13 cellular contexts compared by ENCODE assay signal in the genomic region with DNA sequence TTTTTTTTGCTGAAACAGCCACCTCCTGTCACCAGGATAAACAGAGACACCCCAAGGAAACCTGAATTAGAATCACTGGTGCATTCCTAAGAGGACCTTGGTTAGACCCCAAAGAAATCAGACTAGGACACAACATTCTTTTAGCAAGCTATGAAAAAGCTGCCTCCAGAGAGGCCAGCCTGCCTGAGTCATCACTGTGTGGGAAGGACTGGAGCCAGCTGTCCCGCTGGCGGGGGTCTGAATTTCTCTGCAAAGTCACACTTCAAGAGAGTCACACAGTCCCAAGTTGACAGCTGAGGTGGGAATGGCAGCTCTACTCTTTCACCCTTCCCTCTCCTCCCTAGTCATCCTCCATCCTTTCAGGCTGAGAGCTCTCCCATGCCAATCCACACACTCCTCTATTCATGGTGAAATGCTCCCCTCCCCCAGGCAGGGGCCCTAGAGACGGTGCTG.
A peak's percentile ranks its signal among the peaks of the same experiment; 100 is the strongest.
DNase-seq lines count a peak whose midpoint lies in the region; ATAC-seq and TF ChIP-seq lines count a peak whose summit lies in the region.
"Had no signal": no experiment of that assay in that cellular context is flagged by ENCODE, and none has a peak within 500 bp of the region (broad histone marks: within the 10 kb centered on the region; RNA-seq: fewer than 3 reads in every experiment).

No MANE protein-coding gene starts in this region.

- no peaks in the 10 kb centered on the region for H3K27me3 ChIP-seq in BJ (ENCODE audit: control insufficient read depth, insufficient read depth, low read length)
- no peaks in the 10 kb centered on the region for H3K27me3 ChIP-seq in IMR-90 (ENCODE audit: control insufficient read depth, insufficient read depth, low read length)
- H3K27me3 ChIP-seq: ascending aorta; BLaER1 treated with 17β-estradiol and CSF1 and Interleukin-3, amounts not matched to agents 10 nM and 100 nM had no signal

- intact Hi-C loops in IMR-90 (cut with micrococcal nuclease), result no loop called here

- TF ChIP-seq CTCF in BJ (IDR thresholded peaks at IDR 0.05; ENCODE audit: insufficient read depth, low read depth, low read length) (no peak), IMR-90 (conservative IDR thresholded peaks at IDR 0.05; ENCODE audit: low read depth, low read length) (no peak), choroid plexus epithelial cell (conservative IDR thresholded peaks at IDR 0.05; ENCODE audit: low read depth, low read length) (no peak), nephron (IDR thresholded peaks at IDR 0.05; ENCODE audit: unreplicated experiment in 3 of 3) (no peak)

- H3K9ac ChIP-seq in IMR-90 (ENCODE audit: low read depth, low read length), result no peak overlapping the region
- H3K9ac ChIP-seq: BLaER1 treated with 17β-estradiol and CSF1 and Interleukin-3, amounts not matched to agents 10 nM and 100 nM had no signal

- peak overlapping the region; percentile 68 to 71 (median 69) for H3K27ac Mint-ChIP-seq in nephron
- H3K27ac Mint-ChIP-seq: activated CD8-positive, alpha-beta memory T cell treated with anti-CD3 and anti-CD28 coated beads, Interleukin-2, amount 10 ng/mL, durations not matched to agents 7 days and 5 days had no signal

- H4K5ac ChIP-seq in IMR-90 (ENCODE audit: low read depth, low read length), result no peak overlapping the region

- H3K27ac ChIP-seq in IMR-90 (ENCODE audit: insufficient read depth, low read length), result no peak overlapping the region
- H3K27ac ChIP-seq: ascending aorta; BLaER1 treated with 17β-estradiol and CSF1 and Interleukin-3, amounts not matched to agents 10 nM and 100 nM; thoracic aorta had no signal

- no peak overlapping the region for H2BK15ac ChIP-seq in IMR-90 (ENCODE audit: low read depth, low read length)

- no peak for TF ChIP-seq RAD21 in IMR-90 (IDR thresholded peaks at IDR 0.05; ENCODE audit: low read length)

- no peak overlapping the region for H2BK5ac ChIP-seq in IMR-90 (ENCODE audit: low read depth, low read length, poor library complexity, severe bottlenecking)

- no peak overlapping the region for H3K4me3 Mint-ChIP-seq in nephron
- H3K4me3 Mint-ChIP-seq: activated CD8-positive, alpha-beta memory T cell treated with anti-CD3 and anti-CD28 coated beads, Interleukin-2, amount 10 ng/mL, durations not matched to agents 7 days and 5 days had no signal

- TF ChIP-seq POLR2A in IMR-90 (IDR thresholded peaks at IDR 0.05; ENCODE audit: low read depth, low read length), result no peak

- H3K36me3 ChIP-seq in BJ (ENCODE audit: control insufficient read depth, insufficient read depth, low read length) (no peaks in the 10 kb centered on the region), IMR-90 (ENCODE audit: control insufficient read depth, insufficient read depth, low read length) (no peaks in the 10 kb centered on the region)
- H3K36me3 ChIP-seq: ascending aorta; BLaER1 treated with 17β-estradiol and CSF1 and Interleukin-3, amounts not matched to agents 10 nM and 100 nM; thoracic aorta had no signal

- no peaks in the 10 kb centered on the region for H3K9me3 Mint-ChIP-seq in nephron

- ATAC-seq in IMR-90 (ENCODE audit: low read depth), result peak; percentile 46; the same call in 1 of the 2 replicates
- ATAC-seq: activated CD8-positive, alpha-beta memory T cell treated with anti-CD3 and anti-CD28 coated beads, Interleukin-2, amount 10 ng/mL, durations not matched to agents 7 days and 5 days had no signal

- in situ Hi-C loops in IMR-90 (cut with MboI; ENCODE audit: low sequenced_read_pairs), result no loop called here

- H3K23ac ChIP-seq in IMR-90 (ENCODE audit: low read depth, low read length), result no peak overlapping the region

- no peak overlapping the region for H2AK5ac ChIP-seq in IMR-90 (ENCODE audit: low read depth, low read length)

- no peaks in the 10 kb centered on the region for H3K9me3 ChIP-seq in IMR-90 (ENCODE audit: control insufficient read depth, insufficient read depth, low read length)
- H3K9me3 ChIP-seq: ascending aorta, thoracic aorta had no signal

- H2AFZ ChIP-seq in IMR-90 (replicated peaks; ENCODE audit: low read length, poor library complexity), result no peak overlapping the region

- H4K20me1 ChIP-seq in IMR-90 (ENCODE audit: insufficient read depth, low read length), result no peaks in the 10 kb centered on the region
- H4K20me1 ChIP-seq: BLaER1 treated with 17β-estradiol and CSF1 and Interleukin-3, amounts not matched to agents 10 nM and 100 nM had no signal

- no peak overlapping the region for H3K56ac ChIP-seq in IMR-90 (ENCODE audit: extremely low read depth, insufficient read depth, low read length)

- DNase-seq in BJ (ENCODE audit: low read depth) (peak; percentile 9), IMR-90 (peak; percentile 30), choroid plexus epithelial cell (ENCODE audit: low read depth) (peak; percentile 81), COR-L47 (lab: John Stamatoyannopoulos, UW) (no peak), KG1 (lab: John Stamatoyannopoulos, UW) (no peak), NCI-H2227 (lab: John Stamatoyannopoulos, UW; ENCODE audit: unreplicated experiment) (no peak), NCI-H748 (lab: John Stamatoyannopoulos, UW; ENCODE audit: unreplicated experiment) (no peak)
- DNase-seq: activated CD8-positive, alpha-beta memory T cell treated with anti-CD3 and anti-CD28 coated beads, Interleukin-2, amount 10 ng/mL, durations not matched to agents 7 days and 5 days; NCI-H1417 treated with DMSO at 0.1 percent for 48 hours had no signal

- H3K27me3 Mint-ChIP-seq in nephron (ENCODE audit: low read depth), result peaks cover 25% of the 10 kb centered on the region

- POLR2A ChIA-PET in BJ (lab: Charles Lee) (no interaction called here), IMR-90 (lab: Charles Lee; ENCODE audit: unreplicated experiment) (no interaction called here)

- WGBS in IMR-90 (ENCODE audit: extremely low coverage in 2 of 2, insufficient read length in 1 of 2), 2 experiments, result no CpG with 5 or more reads among the region's 3 CpGs

- H3K4me3 ChIP-seq in BJ (ENCODE audit: low read depth, low read length) (no peak overlapping the region), IMR-90 (ENCODE audit: insufficient read depth, low read depth, low read length) (no peak overlapping the region), choroid plexus epithelial cell (ENCODE audit: low read depth, low read length) (no peak overlapping the region)
- H3K4me3 ChIP-seq: ascending aorta; BLaER1 treated with 17β-estradiol and CSF1 and Interleukin-3, amounts not matched to agents 10 nM and 100 nM; thoracic aorta had no signal

- H2AK9ac ChIP-seq in IMR-90 (replicated peaks; ENCODE audit: low read depth, low read length, poor library complexity), result no peak overlapping the region

- H3K4me1 ChIP-seq in IMR-90 (ENCODE audit: control insufficient read depth, insufficient read depth, low read length), result no peaks in the 10 kb centered on the region
- H3K4me1 ChIP-seq: ascending aorta had no signal

- H3K4me2 ChIP-seq in IMR-90 (ENCODE audit: low read depth, low read length), result no peak overlapping the region; the same call in 1 of the 2 replicates

- BruUV-seq in IMR-90 (replicated peaks; lab: Mats Ljungman, UMichigan), result no TSS peak

- dilution Hi-C loops in IMR-90 (cut with HindIII; ENCODE audit: low sequenced_read_pairs, unreplicated experiment), result no loop called here

- CTCF ChIA-PET in BJ (lab: Yijun Ruan, JAX), result no interaction called here
- CTCF ChIA-PET in IMR-90 (lab: Yijun Ruan, JAX), result no interaction called here

- no peak overlapping the region for H4K91ac ChIP-seq in IMR-90 (ENCODE audit: insufficient read depth, low read depth, low read length)

- peaks cover 50% of the 10 kb centered on the region for H3K4me1 Mint-ChIP-seq in nephron
- H3K4me1 Mint-ChIP-seq: activated CD8-positive, alpha-beta memory T cell treated with anti-CD3 and anti-CD28 coated beads, Interleukin-2, amount 10 ng/mL, durations not matched to agents 7 days and 5 days had no signal

- no peaks in the 10 kb centered on the region for H3K9me1 ChIP-seq in IMR-90 (ENCODE audit: insufficient read depth, low read length)

- no peak overlapping the region for H3K14ac ChIP-seq in IMR-90 (replicated peaks; ENCODE audit: low read depth, low read length)

- H2BK120ac ChIP-seq in IMR-90 (ENCODE audit: low read depth, low read length), result no peak overlapping the region

- no peaks in the 10 kb centered on the region for H3K79me1 ChIP-seq in IMR-90 (ENCODE audit: low read depth in 1 of 2, low read length in 2 of 2)

- H4K8ac ChIP-seq in IMR-90 (ENCODE audit: low read depth in 2 of 2, low read length in 2 of 2), result no peak overlapping the region

- H3K18ac ChIP-seq in IMR-90 (ENCODE audit: low read depth, low read length), result no peak overlapping the region

- H3K36me3 Mint-ChIP-seq in nephron (ENCODE audit: low read depth), result no peaks in the 10 kb centered on the region
- H3K36me3 Mint-ChIP-seq: activated CD8-positive, alpha-beta memory T cell treated with anti-CD3 and anti-CD28 coated beads, Interleukin-2, amount 10 ng/mL, durations not matched to agents 7 days and 5 days had no signal

- H3K4ac ChIP-seq in IMR-90 (ENCODE audit: low read depth, low read length), result no peak overlapping the region

- no peak overlapping the region for H2BK20ac ChIP-seq in IMR-90 (ENCODE audit: low read depth, low read length)

TF ChIP-seq in IMR-90, 13 proteins besides CTCF, POLR2A, EP300 and RAD21:
- 0 out of 2 replicates have a peak, but pooled peaks have one; percentile 8 for TF ChIP-seq FOS (IDR thresholded peaks at IDR 0.05; ENCODE audit: low read depth, low read length)
- TF ChIP-seq CEBPB (IDR thresholded peaks at IDR 0.05; ENCODE audit: low read depth, low read length), result no peak

Comparison
In these comparisons a context has a peak if more than half of its experiments do, and no peak if none do; other contexts are left out.
1. DNase-seq: peak in BJ (single experiment), IMR-90 (single experiment) and choroid plexus epithelial cell (single experiment); none in COR-L47 (single experiment), KG1 (single experiment), NCI-H2227 (single experiment) and NCI-H748 (single experiment).